28 cellular contexts compared by ENCODE assay signal in genomic region chr7:29888006-29888405, GRCh38.
DNase-seq lines count a peak whose midpoint lies in the region; ATAC-seq, FAIRE-seq and TF ChIP-seq lines count a peak whose summit lies in the region.
"Had no signal": no experiment of that assay in that cellular context is flagged by ENCODE, and none has a peak within 500 bp of the region (broad histone marks: within the 10 kb centered on the region; RNA-seq: fewer than 3 reads in every experiment).

No MANE protein-coding gene starts in this region.

- H3K14ac ChIP-seq in H1 (ENCODE audit: insufficient read length), result no peak overlapping the region

- peaks cover 7 to 13% (median 10%) of the 10 kb centered on the region in 4 experiments for H3K4me1 ChIP-seq in H1 (replicated peaks in 1 of 4; ENCODE audit: control insufficient read depth in 3 of 4, insufficient read depth in 4 of 4, low read length in 3 of 4)
- H3K4me1 ChIP-seq in mucosa of descending colon (ENCODE audit: low read depth), result peaks cover 10% of the 10 kb centered on the region
- H3K4me1 ChIP-seq: BLaER1 had no signal

- H4K5ac ChIP-seq in H1 (ENCODE audit: insufficient read length, low read depth, low read length), result no peak overlapping the region

- no peak for FAIRE-seq in H1 (lab: Jason Lieb, UNC)
- FAIRE-seq: A204.1, GM12891, GM18507 had no signal

- POLR2A ChIA-PET in H1 (lab: Charles Lee; ENCODE audit: partially characterized antibody), result no interaction called here

- H2AFZ ChIP-seq in H1 (ENCODE audit: low read length), result no peak overlapping the region

- TF ChIP-seq CTCF in GM13976 (IDR thresholded peaks at IDR 0.05; ENCODE audit: borderline replicate concordance, control extremely low read depth, extremely low read depth, insufficient read depth, missing control alignments) (no peak), H1 (IDR thresholded peaks at IDR 0.05; ENCODE audit: control extremely low read depth in 1 of 3, insufficient read depth in 1 of 3, low read depth in 1 of 3, low read length in 3 of 3) (no peak), mucosa of descending colon (IDR thresholded peaks at IDR 0.05) (no peak)

- no peak overlapping the region for H3K27ac ChIP-seq in H1 (ENCODE audit: low read depth, low read length)
- H3K27ac ChIP-seq: BLaER1 had no signal

- H3K36me3 ChIP-seq in H1 (ENCODE audit: control insufficient read depth in 2 of 4, insufficient read depth in 4 of 4, low read length in 3 of 4), result peaks cover 5 to 22% (median 14%) of the 10 kb centered on the region in 4 experiments; a peak in 7 of 8 replicates
- H3K36me3 ChIP-seq in mucosa of descending colon (ENCODE audit: low read depth), result no peaks in the 10 kb centered on the region
- H3K36me3 ChIP-seq: BE2C, BLaER1 had no signal

- no peaks in the 10 kb centered on the region for H3K4me1 Mint-ChIP-seq in T-helper 17 cell

- no peak overlapping the region for H3K4me3 Mint-ChIP-seq in T-helper 17 cell
- H3K4me3 Mint-ChIP-seq: CD14-positive monocyte; CD4-positive, alpha-beta memory T cell; CD4-positive, CD25-positive, alpha-beta regulatory T cell; CD8-positive, alpha-beta memory T cell had no signal

- no peak overlapping the region for H2BK120ac ChIP-seq in H1 (replicated peaks; ENCODE audit: low read depth, low read length)

- no peak for TF ChIP-seq EP300 in H1 (IDR thresholded peaks at IDR 0.05; ENCODE audit: borderline replicate concordance in 1 of 2, low read depth in 2 of 2, low read length in 2 of 2)

- peak; percentile 27 to 50 for TF ChIP-seq RAD21 in H1 (IDR thresholded peaks at IDR 0.05 in 1 of 2, conservative IDR thresholded peaks at IDR 0.05 in 1 of 2; ENCODE audit: low read depth in 2 of 2, low read length in 2 of 2)

- H2BK12ac ChIP-seq in H1 (ENCODE audit: low read depth, low read length), result no peak overlapping the region

- H4K8ac ChIP-seq in H1 (ENCODE audit: extremely low read depth, insufficient read depth, low read length), result no peak overlapping the region

- H3K4ac ChIP-seq in H1 (replicated peaks; ENCODE audit: insufficient read length, low read depth, low read length), result no peak overlapping the region

- peak; percentile 2 for DNase-seq in GM03348 (ENCODE audit: low spot score)
- DNase-seq in GM13976 (ENCODE audit: low spot score), result peak; percentile 9
- peak; percentile 40 for DNase-seq in SK-MEL-5 (ENCODE audit: low read depth, low spot score)
- no peak for DNase-seq in H1 (ENCODE audit: low read depth in 1 of 2, low spot score in 2 of 2)
- no peak for DNase-seq in SHP77 treated with DMSO at 0.1 percent for 48 hours (lab: John Stamatoyannopoulos, UW)
- DNase-seq in mucosa of descending colon, result no peak
- no peak for DNase-seq in T-helper 17 cell
- DNase-seq: 8988T; ACHN; BE2C; C1 segment of cervical spinal cord; CD4-positive, alpha-beta memory T cell; CD4-positive, CD25-positive, alpha-beta regulatory T cell; CD8-positive, alpha-beta memory T cell; COR-L47; DMS 273 treated with DMSO at 0.1 percent for 48 hours; DMS153; DMS53; DMS79; DND-41; EL; GDM1 had no signal

- H4K20me1 ChIP-seq in H1 (replicated peaks in 1 of 2; ENCODE audit: control insufficient read depth in 1 of 2, insufficient read depth in 2 of 2, low read length in 2 of 2), result peaks cover 0 to 1% of the 10 kb centered on the region in 2 experiments
- H4K20me1 ChIP-seq: BLaER1 had no signal

- no peak overlapping the region for H2AK5ac ChIP-seq in H1 (ENCODE audit: low read depth, low read length)

- in situ Hi-C loops in GM13976 (cut with MboI; ENCODE audit: low sequenced_read_pairs, unreplicated experiment), result no loop called here
- in situ Hi-C loops in SK-MEL-5 (cut with HindIII; ENCODE audit: low pct_unique_long_range_greater_than_20kb, low sequenced_read_pairs), result no loop called here

- H3K36me3 Mint-ChIP-seq in T-helper 17 cell (ENCODE audit: low read depth), result peaks cover 3% of the 10 kb centered on the region
- H3K36me3 Mint-ChIP-seq: CD4-positive, alpha-beta memory T cell; CD4-positive, CD25-positive, alpha-beta regulatory T cell; CD8-positive, alpha-beta memory T cell had no signal

- peaks cover 10% of the 10 kb centered on the region for H3K23me2 ChIP-seq in H1 (ENCODE audit: low read depth, low read length)

- H2BK15ac ChIP-seq in H1 (ENCODE audit: low read length), result no peak overlapping the region

- no peaks in the 10 kb centered on the region; the same call in 1 of the 2 replicates for H3K79me1 ChIP-seq in H1 (ENCODE audit: low read depth, low read length)

- intact Hi-C loops in mucosa of descending colon (cut with DNase I, micrococcal nuclease), result no loop called here

- no peak overlapping the region for H2BK20ac ChIP-seq in H1 (ENCODE audit: low read length)

- no peak overlapping the region for H3K56ac ChIP-seq in H1 (replicated peaks; ENCODE audit: insufficient read length, low read depth, low read length)

- H3K18ac ChIP-seq in H1 (ENCODE audit: extremely low read depth, low read length), result no peak overlapping the region

- 91% methylated on average over 7 of the region's 7 CpGs; no CpG with 5 or more reads in 1 of the 2 experiments for WGBS in H1 (ENCODE audit: extremely low coverage in 1 of 2, insufficient coverage in 1 of 2, insufficient read length in 1 of 2, insufficient replicate concordance in 2 of 2, low coverage in 1 of 2, low lambda C conversion rate in 2 of 2, missing lambda C conversion rate in 1 of 2), 2 experiments

- no peaks in the 10 kb centered on the region for H3K27me3 ChIP-seq in H1 (replicated peaks in 1 of 4; ENCODE audit: control insufficient read depth in 3 of 4, extremely low read depth in 1 of 4, insufficient read depth in 3 of 4, low read length in 3 of 4)
- H3K27me3 ChIP-seq: BE2C had no signal

- peaks cover 45% of the 10 kb centered on the region for H3K27me3 Mint-ChIP-seq in T-helper 17 cell

- H4K91ac ChIP-seq in H1 (replicated peaks; ENCODE audit: insufficient read length, low read length), result no peak overlapping the region

- H3K9ac ChIP-seq in H1 (replicated peaks in 1 of 4; ENCODE audit: extremely low read depth in 1 of 4, low read depth in 3 of 4, low read length in 3 of 4), result no peak overlapping the region
- H3K9ac ChIP-seq: BLaER1 had no signal

- no peaks in the 10 kb centered on the region for H3K9me3 ChIP-seq in H1 (ENCODE audit: insufficient read depth in 2 of 2, low read depth in 1 of 2, low read length in 1 of 2)
- no peaks in the 10 kb centered on the region for H3K9me3 ChIP-seq in mucosa of descending colon
- H3K9me3 ChIP-seq in T-helper 17 cell (ENCODE audit: control insufficient read depth, low read length, poor library complexity, severe bottlenecking), result no peaks in the 10 kb centered on the region
- H3K9me3 ChIP-seq: BE2C, BLaER1 had no signal

- ATAC-seq in mucosa of descending colon, result no peak
- no peak for ATAC-seq in T-helper 17 cell
- ATAC-seq in HG03442 (IDR thresholded peaks at IDR 0.05; ENCODE audit: unreplicated experiment), result no peak

- CTCF ChIA-PET in H1 (lab: Charles Lee; ENCODE audit: partially characterized antibody), result interaction anchor here (0.7 to 1.6 kb wide), 2 partner anchors 33 to 133 kb away, joined by 3 to 4 read pairs; no protein-coding TSS in a partner anchor

- H3K4me2 ChIP-seq in H1 (ENCODE audit: insufficient read depth in 1 of 2, low read depth in 2 of 2, low read length in 2 of 2), result no peak overlapping the region
- H3K4me2 ChIP-seq: BLaER1 had no signal

- H3K23ac ChIP-seq in H1 (ENCODE audit: insufficient read length), result no peak overlapping the region

- no peak for TF ChIP-seq POLR2A in H1 (IDR thresholded peaks at IDR 0.05; ENCODE audit: control extremely low read depth in 1 of 2, low read depth in 2 of 2, low read length in 2 of 2)

- no peak overlapping the region for H3K27ac Mint-ChIP-seq in T-helper 17 cell
- H3K27ac Mint-ChIP-seq: CD14-positive monocyte; CD4-positive, alpha-beta memory T cell; CD8-positive, alpha-beta memory T cell had no signal

- H3K4me3 ChIP-seq in H1 (ENCODE audit: extremely low read depth in 1 of 4, insufficient read depth in 2 of 4, low read depth in 3 of 4, low read length in 4 of 4) (no peak overlapping the region; a peak in 1 of 8 replicates), mucosa of descending colon (no peak overlapping the region)
- H3K4me3 ChIP-seq: BLaER1 had no signal

- H2BK5ac ChIP-seq in H1 (ENCODE audit: low read depth, low read length), result no peak overlapping the region

- 0 out of 4 replicates have a peak, but pooled peaks cover 0 to 3% of the 10 kb centered on the region in 2 experiments for H3K79me2 ChIP-seq in H1 (ENCODE audit: control insufficient read depth in 1 of 2, insufficient read depth in 2 of 2, low read length in 2 of 2)

TF ChIP-seq in H1, 55 proteins besides CTCF, POLR2A, EP300 and RAD21:
- TF ChIP-seq BCL11A (IDR thresholded peaks at IDR 0.05; ENCODE audit: low read depth in 2 of 2, low read length in 2 of 2), result no peak
- TF ChIP-seq SRF (IDR thresholded peaks at IDR 0.05; ENCODE audit: low read depth, low read length), result no peak

Comparison
In these comparisons a context has a peak if more than half of its experiments do, and no peak if none do; other contexts are left out.
1. DNase-seq: peak in GM03348 (single experiment), GM13976 (single experiment) and SK-MEL-5 (single experiment); none in H1 (0 of 2), SHP77 treated with DMSO at 0.1 percent for 48 hours (single experiment), mucosa of descending colon (0 of 3) and T-helper 17 cell (0 of 3).